ENCODE assay signal across 8 cellular contexts in genomic region chr7:43648725-43649406, GRCh38.
DNase-seq lines count a peak whose midpoint lies in the region; ATAC-seq and TF ChIP-seq lines count a peak whose summit lies in the region.

No MANE protein-coding gene starts in this region.

- H3K4me3 ChIP-seq in lung, result no peak overlapping the region
- H3K4me3 ChIP-seq in thoracic aorta, result peak overlapping the region; percentile 61

- H3K36me3 Mint-ChIP-seq in brain, result peaks cover 52% of the 10 kb centered on the region

- H3K36me3 ChIP-seq in lung (ENCODE audit: control insufficient read depth in 2 of 2, insufficient read depth in 2 of 2, low read length in 2 of 2) (peaks cover 0 to 6% of the 10 kb centered on the region in 2 donors), thoracic aorta (peaks cover 2% of the 10 kb centered on the region)

- peak overlapping the region in 1 of 5 experiments; percentile 78 for H3K4me3 Mint-ChIP-seq in brain

- H3K27ac Mint-ChIP-seq in brain, result peak overlapping the region in 4 of 5 experiments; percentile 92 to 98 (median 95)

- no peaks in the 10 kb centered on the region for H3K9me3 Mint-ChIP-seq in brain

- TF ChIP-seq CTCF in brain (conservative IDR thresholded peaks at IDR 0.05) (no peak), lung (IDR thresholded peaks at IDR 0.05; ENCODE audit: control extremely low read depth, extremely low read depth) (no peak), thoracic aorta (IDR thresholded peaks at IDR 0.05) (no peak)

- H3K27me3 ChIP-seq in lung (ENCODE audit: control insufficient read depth, insufficient read depth) (no peaks in the 10 kb centered on the region), thoracic aorta (replicated peaks; ENCODE audit: insufficient read depth) (no peaks in the 10 kb centered on the region)

- H3K4me1 ChIP-seq in lung (ENCODE audit: control insufficient read depth in 2 of 2, insufficient read depth in 2 of 2, low read length in 2 of 2), result peaks cover 27 to 32% of the 10 kb centered on the region in 2 donors
- H3K4me1 ChIP-seq in thoracic aorta (ENCODE audit: control insufficient read depth in 1 of 2, low read depth in 2 of 2), result peaks cover 66 to 73% of the 10 kb centered on the region in 2 donors

- 14 to 30% methylated on average over 7 of the region's 7 CpGs for WGBS in lung, 2 donors

- DNase-seq in ACHN, result peak; percentile 44
- peak; percentile 78 for DNase-seq in SKM-1 treated with dmso at 0.1 percent for 144 hours (lab: John Stamatoyannopoulos, UW; ENCODE audit: unreplicated experiment)
- DNase-seq in lung (ENCODE audit: low spot score), result peak; percentile 35
- DNase-seq in thoracic aorta (ENCODE audit: low spot score), result no peak
- no peak for DNase-seq in mesenteric fat pad (ENCODE audit: low spot score)

- in situ Hi-C loops in ACHN (cut with HindIII; ENCODE audit: low pct_ligation_motif_present, low pct_unique_long_range_greater_than_20kb, low sequenced_read_pairs), result no loop called here

- peaks cover 75% of the 10 kb centered on the region for H3K4me1 Mint-ChIP-seq in brain

- no peaks in the 10 kb centered on the region for H3K27me3 Mint-ChIP-seq in brain

- no peaks in the 10 kb centered on the region for H3K9me3 ChIP-seq in lung (ENCODE audit: control insufficient read depth in 2 of 2, insufficient read depth in 1 of 2, low read length in 1 of 2)
- H3K9me3 ChIP-seq in thoracic aorta, result no peaks in the 10 kb centered on the region

- ATAC-seq in GM18870 (IDR thresholded peaks at IDR 0.05; ENCODE audit: unreplicated experiment), result peak; percentile 46
- peak; percentile 56 for ATAC-seq in HG03095 (IDR thresholded peaks at IDR 0.05; ENCODE audit: unreplicated experiment)
- ATAC-seq in lung (ENCODE audit: insufficient read depth, low FRiP score), result no peak
- no peak for ATAC-seq in thoracic aorta (ENCODE audit: insufficient number of reproducible peaks, low FRiP score, low read depth)

- H3K27ac ChIP-seq in lung (ENCODE audit: low read depth in 1 of 2, low read length in 1 of 2) (peak overlapping the region; percentile 48 to 76), thoracic aorta (peak overlapping the region; percentile 96 to 97)

Comparison
In these comparisons a context has a peak if more than half of its experiments do, and no peak if none do; other contexts are left out.
1. DNase-seq: peak in ACHN (single experiment), SKM-1 treated with dmso at 0.1 percent for 144 hours (single experiment) and lung (single experiment); none in thoracic aorta (single experiment) and mesenteric fat pad (single experiment).
2. ATAC-seq: peak in GM18870 (single experiment) and HG03095 (single experiment); none in lung (single experiment) and thoracic aorta (single experiment).